Comparison of ENCODE assay signal across 22 cellular contexts in the genomic region with DNA sequence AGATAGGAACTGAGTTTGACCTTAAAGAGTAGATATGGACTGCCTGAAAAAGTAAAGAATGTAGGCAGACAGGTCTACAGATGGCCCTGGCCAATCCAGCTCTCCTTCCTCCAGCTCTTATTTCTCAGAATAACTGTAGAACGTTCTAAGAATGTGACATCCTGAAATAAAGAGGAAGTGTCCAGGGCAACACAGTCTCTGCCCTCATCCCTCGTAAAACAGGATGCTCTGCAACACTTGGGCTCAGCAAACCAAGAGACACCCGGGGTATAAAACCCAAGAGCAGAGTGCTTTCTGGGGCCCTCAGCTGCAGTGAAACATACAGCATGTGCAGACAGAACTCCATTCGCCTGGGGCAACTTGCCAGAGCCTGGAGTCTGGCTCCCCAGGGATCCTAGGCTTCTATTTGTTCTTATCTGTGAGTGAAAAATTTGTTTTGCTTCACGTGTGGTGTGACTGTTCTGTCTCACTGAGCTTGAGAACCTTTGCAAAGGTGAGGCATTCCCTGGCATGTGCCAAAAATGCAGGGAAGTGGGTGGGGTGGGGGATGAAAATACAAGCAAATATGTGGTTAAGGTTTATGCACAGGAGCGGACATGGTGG.
DNase-seq lines count a peak whose midpoint lies in the region; ATAC-seq and TF ChIP-seq lines count a peak whose summit lies in the region.
"Had no signal": no experiment of that assay in that cellular context is flagged by ENCODE, and none has a peak within 500 bp of the region (broad histone marks: within the 10 kb centered on the region; RNA-seq: fewer than 3 reads in every experiment).

No MANE protein-coding gene starts in this region.

- no peak overlapping the region for H2AFZ ChIP-seq in Karpas-422 (ENCODE audit: low read length)

- no peaks in the 10 kb centered on the region for H3K27me3 ChIP-seq in DOHH2 (ENCODE audit: control insufficient read depth, low read length)
- no peaks in the 10 kb centered on the region for H3K27me3 ChIP-seq in Karpas-422 (ENCODE audit: low read length)
- H3K27me3 ChIP-seq in left ventricle myocardium inferior (ENCODE audit: low read depth), result peaks cover 36% of the 10 kb centered on the region
- H3K27me3 ChIP-seq: cardiac muscle cell, foreskin keratinocyte, spleen had no signal

- no peak for TF ChIP-seq CTCF in DOHH2 (IDR thresholded peaks at IDR 0.05; ENCODE audit: low read depth, low read length, poor library complexity, severe bottlenecking)
- TF ChIP-seq CTCF in cardiac fibroblast (IDR thresholded peaks at IDR 0.05; ENCODE audit: low read depth, low read length), result no peak
- no peak for TF ChIP-seq CTCF in left ventricle myocardium inferior (IDR thresholded peaks at IDR 0.05; ENCODE audit: borderline replicate concordance)
- TF ChIP-seq CTCF in Calu3 (IDR thresholded peaks at IDR 0.05; ENCODE audit: unreplicated experiment), result no peak

- H3K9me2 ChIP-seq in DOHH2 (replicated peaks; ENCODE audit: control insufficient read depth, low read length) (no peaks in the 10 kb centered on the region), Karpas-422 (replicated peaks; ENCODE audit: insufficient read depth, low read length) (no peaks in the 10 kb centered on the region)

- no peaks in the 10 kb centered on the region for H3K27me3 Mint-ChIP-seq in Calu3 (ENCODE audit: unreplicated experiment)

- DNase-seq in Karpas-422, result peak; percentile 43
- DNase-seq in NOMO-1 treated with DMSO at 0.1 percent for 48 hours (lab: John Stamatoyannopoulos, UW; ENCODE audit: unreplicated experiment), result peak; percentile 51
- DNase-seq in cardiac fibroblast (ENCODE audit: low read depth in 2 of 2), result peak; percentile 5 to 7
- DNase-seq in left ventricle myocardium inferior, result no peak
- DNase-seq in Calu3, result no peak
- DNase-seq: activated CD4-positive, alpha-beta T cell treated with anti-CD3 and anti-CD28 coated beads, Interleukin-2, amount 10 ng/mL, durations not matched to agents 7 days and 5 days; activated CD8-positive, alpha-beta memory T cell treated with anti-CD3 and anti-CD28 coated beads, Interleukin-2, amount 50 U/mL, for 4 hours; activated effector memory CD4-positive, alpha-beta T cell treated with Interleukin-2 at 50 U/mL for 16 hours; activated naive CD8-positive, alpha-beta T cell treated with anti-CD3 and anti-CD28 coated beads, Interleukin-2, amount 50 U/mL, for 24 hours; hippocampal formation; lower lobe of right lung; NCI-H1930; NCI-H510A treated with DMSO at 0.1 percent for 48 hours; occipital lobe; retina; spleen had no signal

- H3K9me3 ChIP-seq in DOHH2 (ENCODE audit: control insufficient read depth, insufficient read depth, low read length) (no peaks in the 10 kb centered on the region), Karpas-422 (ENCODE audit: low read length) (no peaks in the 10 kb centered on the region), left ventricle myocardium inferior (replicated peaks) (peaks cover 3% of the 10 kb centered on the region)
- H3K9me3 ChIP-seq: lower lobe of right lung had no signal

- H3K36me3 ChIP-seq in DOHH2 (ENCODE audit: control insufficient read depth, low read length) (no peaks in the 10 kb centered on the region), Karpas-422 (ENCODE audit: insufficient read depth, low read length) (no peaks in the 10 kb centered on the region), left ventricle myocardium inferior (no peaks in the 10 kb centered on the region)
- H3K36me3 ChIP-seq: cardiac muscle cell, lower lobe of right lung, spleen had no signal

- no peak overlapping the region for H3K4me3 Mint-ChIP-seq in Calu3 (ENCODE audit: low read depth, unreplicated experiment)
- H3K4me3 Mint-ChIP-seq: activated CD4-positive, alpha-beta T cell treated with anti-CD3 and anti-CD28 coated beads, Interleukin-2, amount 10 ng/mL, durations not matched to agents 7 days and 5 days; activated naive CD8-positive, alpha-beta T cell treated with anti-CD3 and anti-CD28 coated beads, Interleukin-2, amount 50 U/mL, for 24 hours had no signal

- H3F3A ChIP-seq in DOHH2 (ENCODE audit: control insufficient read depth, insufficient read depth), result no peaks in the 10 kb centered on the region

- no peak overlapping the region for H3K27ac ChIP-seq in DOHH2 (ENCODE audit: low read depth, low read length)
- H3K27ac ChIP-seq in Karpas-422 (ENCODE audit: low read length), result no peak overlapping the region
- H3K27ac ChIP-seq in left ventricle myocardium inferior (replicated peaks), result no peak overlapping the region
- H3K27ac ChIP-seq: cardiac muscle cell, foreskin keratinocyte, lower lobe of right lung, spleen had no signal

- H3K4me3 ChIP-seq in DOHH2 (ENCODE audit: low read length) (no peak overlapping the region), Karpas-422 (ENCODE audit: low read length) (no peak overlapping the region), cardiac fibroblast (replicated peaks in 1 of 2; ENCODE audit: low read depth in 2 of 2, low read length in 2 of 2) (no peak overlapping the region), left ventricle myocardium inferior (no peak overlapping the region)
- H3K4me3 ChIP-seq: cardiac muscle cell, lower lobe of right lung, spleen had no signal

- H3K4me2 ChIP-seq in DOHH2 (ENCODE audit: low read length) (peak overlapping the region; percentile 3; the same call in 1 of the 2 replicates), Karpas-422 (ENCODE audit: low read depth, low read length, poor library complexity, severe bottlenecking) (no peak overlapping the region)

- no TSS peak for BruUV-seq in Calu3 (replicated peaks; lab: Mats Ljungman, UMichigan)

- no peaks in the 10 kb centered on the region for H3K4me1 Mint-ChIP-seq in Calu3 (ENCODE audit: low read depth, unreplicated experiment)
- H3K4me1 Mint-ChIP-seq: activated CD4-positive, alpha-beta T cell treated with anti-CD3 and anti-CD28 coated beads, Interleukin-2, amount 10 ng/mL, durations not matched to agents 7 days and 5 days; activated naive CD8-positive, alpha-beta T cell treated with anti-CD3 and anti-CD28 coated beads, Interleukin-2, amount 50 U/mL, for 24 hours had no signal

- no peak overlapping the region for H3K9ac ChIP-seq in Karpas-422 (ENCODE audit: low read length)

- no peaks in the 10 kb centered on the region for H3K36me3 Mint-ChIP-seq in Calu3 (ENCODE audit: insufficient read depth, unreplicated experiment)

- H4K20me1 ChIP-seq in DOHH2 (ENCODE audit: control insufficient read depth, insufficient read depth, low read depth, low read length) (no peaks in the 10 kb centered on the region), Karpas-422 (ENCODE audit: insufficient read depth, low read depth, low read length) (no peaks in the 10 kb centered on the region)

- H3K4me1 ChIP-seq in DOHH2 (ENCODE audit: control insufficient read depth, low read length) (peaks cover 9% of the 10 kb centered on the region), Karpas-422 (ENCODE audit: low read length) (peaks cover 18% of the 10 kb centered on the region), left ventricle myocardium inferior (no peaks in the 10 kb centered on the region)
- H3K4me1 ChIP-seq: foreskin keratinocyte, lower lobe of right lung had no signal

- intact Hi-C loops in left ventricle myocardium inferior (cut with micrococcal nuclease), result no loop called here
- intact Hi-C loops in Calu3 (cut with micrococcal nuclease; ENCODE audit: unreplicated experiment), result no loop called here

- H3K79me2 ChIP-seq in DOHH2 (ENCODE audit: control insufficient read depth, low read length), result no peaks in the 10 kb centered on the region
- H3K79me2 ChIP-seq in Karpas-422 (ENCODE audit: low read length), result no peaks in the 10 kb centered on the region

- CTCF ChIA-PET in Calu3 (lab: Charles Lee), result no interaction called here

- peaks cover 5% of the 10 kb centered on the region for H3K9me3 Mint-ChIP-seq in Calu3 (ENCODE audit: low read depth, unreplicated experiment)
- H3K9me3 Mint-ChIP-seq: activated CD4-positive, alpha-beta T cell treated with anti-CD3 and anti-CD28 coated beads, Interleukin-2, amount 10 ng/mL, durations not matched to agents 7 days and 5 days had no signal

- H3K27ac Mint-ChIP-seq in Calu3 (ENCODE audit: unreplicated experiment), result no peak overlapping the region
- H3K27ac Mint-ChIP-seq: activated naive CD8-positive, alpha-beta T cell treated with anti-CD3 and anti-CD28 coated beads, Interleukin-2, amount 50 U/mL, for 24 hours had no signal

- no peak for ATAC-seq in GM18868 (IDR thresholded peaks at IDR 0.05; ENCODE audit: unreplicated experiment)
- no peak for ATAC-seq in activated CD4-positive, CD25-positive, alpha-beta regulatory T cell treated with anti-CD3 and anti-CD28 coated beads, Interleukin-2, amount 50 U/mL, for 24 hours
- ATAC-seq: activated naive CD8-positive, alpha-beta T cell treated with anti-CD3 and anti-CD28 coated beads, Interleukin-2, amount 50 U/mL, for 24 hours; foreskin keratinocyte; lower lobe of right lung; Right ventricle myocardium inferior had no signal

Comparison
In these comparisons a context has a peak if more than half of its experiments do, and no peak if none do; other contexts are left out.
1. DNase-seq: peak in Karpas-422 (single experiment), NOMO-1 treated with DMSO at 0.1 percent for 48 hours (single experiment) and cardiac fibroblast (2 of 2); none in left ventricle myocardium inferior (single experiment) and Calu3 (single experiment).